ENCODE assay signal across 8 cellular contexts in the genomic region with DNA sequence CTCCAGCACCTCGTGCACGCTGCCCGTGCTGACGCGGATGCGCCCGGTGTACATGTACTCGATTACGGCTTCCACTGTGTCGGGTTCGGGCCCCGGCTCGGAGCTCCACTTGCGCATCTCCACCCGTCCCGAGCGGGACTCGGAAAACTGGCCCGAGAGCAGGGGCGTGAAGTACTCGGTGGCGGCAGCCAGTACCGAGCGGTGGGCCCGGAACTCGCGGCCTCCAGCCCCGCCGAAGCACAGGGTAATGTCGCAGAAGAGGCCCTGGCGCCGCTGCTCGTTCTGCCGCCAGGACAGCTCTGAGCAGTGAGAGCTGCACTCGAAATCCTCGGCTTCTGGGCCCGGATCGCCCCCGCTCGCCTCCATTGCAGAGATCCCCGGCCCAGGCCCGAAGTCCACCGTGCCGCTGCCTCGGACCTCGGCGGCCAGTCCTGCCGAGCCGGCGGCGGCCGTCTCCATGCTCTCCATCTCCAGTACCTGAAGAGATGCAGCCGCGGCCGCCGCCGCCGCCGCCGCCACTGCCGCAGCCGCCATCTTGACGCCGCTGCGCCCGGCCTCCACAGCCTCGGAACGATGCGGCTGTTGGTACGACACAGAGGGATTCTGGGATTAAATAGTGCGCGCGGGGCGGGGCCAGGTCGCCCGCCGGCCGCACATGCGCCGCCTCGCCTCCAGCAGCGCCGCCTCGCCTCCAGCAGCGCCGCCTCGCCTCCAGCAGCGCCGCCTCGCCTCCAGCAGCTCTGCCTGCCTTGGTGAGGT. TPM values are rescaled to one million over a fixed set of nuclear protein-coding genes. Genes with fewer than 3 reads are reported as not detected.
DNase-seq lines count a peak whose midpoint lies in the region; ATAC-seq, FAIRE-seq and TF ChIP-seq lines count a peak whose summit lies in the region.

A gene with protein sequence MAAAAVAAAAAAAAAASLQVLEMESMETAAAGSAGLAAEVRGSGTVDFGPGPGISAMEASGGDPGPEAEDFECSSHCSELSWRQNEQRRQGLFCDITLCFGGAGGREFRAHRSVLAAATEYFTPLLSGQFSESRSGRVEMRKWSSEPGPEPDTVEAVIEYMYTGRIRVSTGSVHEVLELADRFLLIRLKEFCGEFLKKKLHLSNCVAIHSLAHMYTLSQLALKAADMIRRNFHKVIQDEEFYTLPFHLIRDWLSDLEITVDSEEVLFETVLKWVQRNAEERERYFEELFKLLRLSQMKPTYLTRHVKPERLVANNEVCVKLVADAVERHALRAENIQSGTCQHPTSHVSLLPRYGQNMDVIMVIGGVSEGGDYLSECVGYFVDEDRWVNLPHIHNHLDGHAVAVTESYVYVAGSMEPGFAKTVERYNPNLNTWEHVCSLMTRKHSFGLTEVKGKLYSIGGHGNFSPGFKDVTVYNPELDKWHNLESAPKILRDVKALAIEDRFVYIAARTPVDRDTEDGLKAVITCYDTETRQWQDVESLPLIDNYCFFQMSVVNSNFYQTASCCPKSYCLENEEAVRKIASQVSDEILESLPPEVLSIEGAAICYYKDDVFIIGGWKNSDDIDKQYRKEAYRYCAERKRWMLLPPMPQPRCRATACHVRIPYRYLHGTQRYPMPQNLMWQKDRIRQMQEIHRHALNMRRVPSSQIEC (minus strand): TSS at position 587 of the 759 bp plus-strand sequence. CDS start 53 bp downstream, at position 534.

- no peaks in the 10 kb centered on the region for H3K9me3 ChIP-seq in keratinocyte (ENCODE audit: control insufficient read depth, low read depth, low read length)

- H3K9me1 ChIP-seq in keratinocyte (ENCODE audit: control insufficient read depth, extremely low read depth, insufficient read depth, low read length): no peaks in the 10 kb centered on the region

- peak within 1 kb of the TSS; percentile 95 for H3K9ac ChIP-seq in keratinocyte (ENCODE audit: control insufficient read depth, extremely low read depth, insufficient read depth, low read length)

- peaks cover 19% of the 10 kb centered on the region for H3K4me1 Mint-ChIP-seq in central memory CD8-positive, alpha-beta T cell

- H3K27me3 ChIP-seq in keratinocyte (ENCODE audit: control insufficient read depth, extremely low read depth, insufficient read depth, low read length): no peaks in the 10 kb centered on the region

- H3K27me3 Mint-ChIP-seq in central memory CD8-positive, alpha-beta T cell: no peaks in the 10 kb centered on the region

- peaks cover 22% of the 10 kb centered on the region for H3K36me3 Mint-ChIP-seq in central memory CD8-positive, alpha-beta T cell (ENCODE audit: insufficient read depth)

- H3K79me2 ChIP-seq in keratinocyte (ENCODE audit: control insufficient read depth, insufficient read depth, low read length): peaks cover 43% of the 10 kb centered on the region

- peak within 1 kb of the TSS; percentile 92 to 95 (median 93) for H3K4me3 ChIP-seq in keratinocyte (ENCODE audit: control insufficient read depth in 2 of 3, extremely low read depth in 1 of 3, insufficient read depth in 2 of 3, low read depth in 1 of 3, low read length in 3 of 3)

- FAIRE-seq in keratinocyte (lab: Jason Lieb, UNC): no peak

- no peaks in the 10 kb centered on the region for H3K9me3 Mint-ChIP-seq in central memory CD8-positive, alpha-beta T cell

- no peaks in the 10 kb centered on the region for H4K20me1 ChIP-seq in keratinocyte (ENCODE audit: control insufficient read depth, extremely low read depth, insufficient read depth, low read length)

- peaks cover 13 to 25% of the 10 kb centered on the region in 2 experiments for H3K36me3 ChIP-seq in keratinocyte (ENCODE audit: control insufficient read depth in 2 of 2, extremely low read depth in 1 of 2, insufficient read depth in 2 of 2, low read length in 2 of 2)

- DNase-seq in AG08395 (ENCODE audit: low spot score): peak; percentile 96
- peak; percentile 82 for DNase-seq in NCI-H226
- peak; percentile 61 to 80 (median 71) for DNase-seq in activated CD4-positive, CD25-positive, alpha-beta regulatory T cell (lab: John Stamatoyannopoulos, UW)
- DNase-seq in central memory CD8-positive, alpha-beta T cell (ENCODE audit: low spot score in 2 of 2): peak; percentile 76 to 81
- no peak for DNase-seq in keratinocyte (ENCODE audit: low read depth, low spot score)
- peak; percentile 74 to 81 for DNase-seq in stimulated activated CD4-positive, alpha-beta T cell treated with anti-CD3 and anti-CD28 coated beads, Interleukin-15, amount 100 ng/mL, for 1 hour (ENCODE audit: low read depth in 1 of 2, low spot score in 1 of 2)

- dilution Hi-C loops in keratinocyte (cut with MboI; ENCODE audit: extremely low pct_ligation_motif_present, low sequenced_read_pairs): no loop called here

- H3K27ac ChIP-seq in keratinocyte (ENCODE audit: control insufficient read depth, insufficient read depth, low read length): peak within 1 kb of the TSS; percentile 79

- H2AFZ ChIP-seq in keratinocyte (ENCODE audit: control insufficient read depth, low read length): peak within 1 kb of the TSS; percentile 88

- peaks cover 23% of the 10 kb centered on the region for H3K4me1 ChIP-seq in keratinocyte (ENCODE audit: control insufficient read depth, extremely low read depth, insufficient read depth, low read length)

- no peak within 1 kb of the TSS for H3K4me3 Mint-ChIP-seq in central memory CD8-positive, alpha-beta T cell

- peak within 1 kb of the TSS; percentile 82 for H3K4me2 ChIP-seq in keratinocyte (ENCODE audit: control insufficient read depth, extremely low read depth, insufficient read depth, low read depth, low read length)

- TF ChIP-seq CTCF in keratinocyte (optimal IDR thresholded peaks at IDR 0.05 in 1 of 3, IDR thresholded peaks at IDR 0.05 in 1 of 3, conservative IDR thresholded peaks at IDR 0.05 in 1 of 3; ENCODE audit: extremely low read depth in 1 of 3, insufficient read depth in 2 of 3, low read length in 3 of 3): peak in 1 of 3 experiments; percentile 30

- H3K27ac Mint-ChIP-seq in central memory CD8-positive, alpha-beta T cell (ENCODE audit: low read depth): no peak within 1 kb of the TSS

- ATAC-seq in GM18909 (IDR thresholded peaks at IDR 0.05; ENCODE audit: poor library complexity, unreplicated experiment): peak; percentile 78
- peak; percentile 88 for ATAC-seq in HG03159 (IDR thresholded peaks at IDR 0.05; ENCODE audit: unreplicated experiment)
- peak; percentile 89 for ATAC-seq in central memory CD8-positive, alpha-beta T cell (replicated peaks; ENCODE audit: extremely low read depth, poor library complexity, severe bottlenecking)

RNA-seq across cellular contexts. Expression of the gene that starts here (rescaled TPM):
- polyA plus RNA-seq in keratinocyte: 4.7 to 6.7 TPM (median 5.2 TPM) in 3 replicates
- 4.3 TPM for polyA plus RNA-seq in keratinocyte (2011; ENCODE audit: low read depth)
- polyA plus RNA-seq in keratinocyte (2011; cell fraction: cytosol; rRNA removed): 2.5 and 4.3 TPM in 2 replicates
- 5.9 and 7.6 TPM in 2 replicates for polyA plus RNA-seq in keratinocyte (2011; cell fraction: nucleus; rRNA removed)
- 2.1 and 3.9 TPM in 2 replicates for polyA plus RNA-seq in keratinocyte (2012; ENCODE audit: low replicate concordance)
- polyA minus RNA-seq in keratinocyte: 11.0 to 29.8 TPM (median 24.6 TPM) in 3 replicates
- polyA minus RNA-seq in keratinocyte (2011; cell fraction: cytosol; rRNA and poly(A)+ RNA removed): 15.7 TPM
- polyA minus RNA-seq in keratinocyte (2011; cell fraction: nucleus; rRNA and poly(A)+ RNA removed): 15.4 and 25.7 TPM in 2 replicates
